16 cellular contexts compared by ENCODE assay signal in genomic region chr2:10076511-10076910, GRCh38. TPM values are rescaled to one million over a fixed set of nuclear protein-coding genes. Genes with fewer than 3 reads are reported as not detected.
DNase-seq lines count a peak whose midpoint lies in the region; ATAC-seq, FAIRE-seq and TF ChIP-seq lines count a peak whose summit lies in the region.
"Had no signal": no experiment of that assay in that cellular context is flagged by ENCODE, and none has a peak within 500 bp of the region (broad histone marks: within the 10 kb centered on the region; RNA-seq: fewer than 3 reads in every experiment).

No MANE protein-coding gene starts in this region.

- DNase-seq in K562 (ENCODE audit: extremely low read depth in 1 of 4, low spot score in 3 of 4) (no peak), hepatocyte (ENCODE audit: low spot score) (peak; percentile 2), osteoblast (ENCODE audit: insufficient read length, low spot score, missing footprints) (peak; percentile 17), cortex of kidney (lab: John Stamatoyannopoulos, UW) (no peak)
- no peak for DNase-seq in stimulated activated CD4-positive, alpha-beta T cell treated with anti-CD3 and anti-CD28 coated beads, Interleukin-1b, Interleukin-23, amount 100 ng/mL, for 48 hours
- DNase-seq: BE2C; CD4-positive, alpha-beta memory T cell; DMS153; DMS79 treated with DMSO at 0.1 percent for 48 hours; GDM1 had no signal

- CTCF ChIA-PET in K562 (lab: Yijun Ruan, JAX; ENCODE audit: low intra/inter-chr PET ratio) = no interaction called here

- 5% methylated on average over 12 of the region's 13 CpGs for WGBS in K562 (ENCODE audit: insufficient coverage, low coverage, missing lambda C conversion rate)
- 78% methylated on average over 13 of the region's 13 CpGs for WGBS in hepatocyte (ENCODE audit: low lambda C conversion rate, missing lambda C conversion rate)

- no peak for TF ChIP-seq EP300 in K562 (IDR thresholded peaks at IDR 0.05; ENCODE audit: low read length)

- no peak overlapping the region for H3K4me3 ChIP-seq in K562
- H3K4me3 ChIP-seq in hepatocyte = no peak overlapping the region
- H3K4me3 ChIP-seq in osteoblast (ENCODE audit: insufficient read depth, low read length) = no peak overlapping the region
- H3K4me3 ChIP-seq: A549 had no signal

- H3K27ac ChIP-seq in K562 (ENCODE audit: extremely low read depth, low read depth, low read length) (no peak overlapping the region), hepatocyte (no peak overlapping the region), osteoblast (ENCODE audit: low read depth, low read length) (no peak overlapping the region)
- H3K27ac ChIP-seq: A549, C4-2B, HL-60 had no signal

- no peak for TF ChIP-seq RAD21 in K562 (CRISPR knock-in tag; conservative IDR thresholded peaks at IDR 0.05 in 1 of 2, IDR thresholded peaks at IDR 0.05 in 1 of 2)

- H3K9me2 ChIP-seq in hepatocyte (replicated peaks; ENCODE audit: insufficient read depth) = no peaks in the 10 kb centered on the region

- TF ChIP-seq CTCF in K562 (IDR thresholded peaks at IDR 0.05 in 2 of 3, conservative IDR thresholded peaks at IDR 0.05 in 1 of 3; ENCODE audit: insufficient read depth in 2 of 3, low read depth in 1 of 3, low read length in 3 of 3) = no peak
- TF ChIP-seq CTCF in hepatocyte (IDR thresholded peaks at IDR 0.05; ENCODE audit: poor library complexity) = no peak
- TF ChIP-seq CTCF in osteoblast (IDR thresholded peaks at IDR 0.05; ENCODE audit: extremely low read depth, low read depth, low read length) = no peak

- H3K79me2 ChIP-seq in K562 (ENCODE audit: control insufficient read depth, insufficient read depth, low read length) (no peaks in the 10 kb centered on the region), hepatocyte (no peaks in the 10 kb centered on the region), osteoblast (ENCODE audit: insufficient read depth, low read length) (no peaks in the 10 kb centered on the region)

- ATAC-seq in K562 (no peak), HG02642 (IDR thresholded peaks at IDR 0.05; ENCODE audit: poor library complexity, unreplicated experiment) (no peak)
- ATAC-seq: A549, HCT116 had no signal

- peaks cover 2 to 29% of the 10 kb centered on the region in 2 experiments; a peak in 3 of 5 replicates for H3K4me1 ChIP-seq in K562 (replicated peaks in 1 of 2; ENCODE audit: control insufficient read depth in 2 of 2, insufficient read depth in 2 of 2, low read length in 2 of 2)
- H3K4me1 ChIP-seq in hepatocyte (ENCODE audit: insufficient read depth) = peaks cover 5% of the 10 kb centered on the region
- H3K4me1 ChIP-seq in osteoblast (ENCODE audit: insufficient read depth, low read length) = peaks cover 7% of the 10 kb centered on the region
- H3K4me1 ChIP-seq: BE2C had no signal

- no peak for FAIRE-seq in K562 (lab: Jason Lieb, UNC)
- FAIRE-seq: A549, GM19239 had no signal

- H3K27me3 ChIP-seq in K562 (ENCODE audit: control insufficient read depth in 2 of 2, insufficient read depth in 2 of 2, low read length in 2 of 2) (peaks cover 50 to 66% of the 10 kb centered on the region in 2 experiments), hepatocyte (peaks cover 54% of the 10 kb centered on the region), osteoblast (ENCODE audit: insufficient read depth, low read length) (peaks cover 44% of the 10 kb centered on the region)

- H3K9me1 ChIP-seq in K562 (ENCODE audit: control insufficient read depth, insufficient read depth, low read length) = no peaks in the 10 kb centered on the region

- peak overlapping the region in 1 of 2 experiments; percentile 28; a peak in 1 of 4 replicates for H3K9ac ChIP-seq in K562 (ENCODE audit: insufficient read depth in 1 of 2, low read depth in 2 of 2, low read length in 2 of 2)

- H3K4me2 ChIP-seq in K562 (ENCODE audit: insufficient read depth, low read length) (no peak overlapping the region), hepatocyte (no peak overlapping the region), osteoblast (ENCODE audit: insufficient read depth, low read length) (no peak overlapping the region)
- H3K4me2 ChIP-seq: A549 had no signal

- POLR2A ChIA-PET in K562 (lab: Yijun Ruan, JAX) = interaction anchor here (0.6 to 0.8 kb wide), 3 partner anchors 19 to 33 kb away, joined by 3 read pairs; partner anchors contain the start of gene KLF11

- H4K20me1 ChIP-seq in K562 (replicated peaks; ENCODE audit: control insufficient read depth, insufficient read depth, low read length) (0 out of 2 replicates have a peak, but pooled peaks cover 7% of the 10 kb centered on the region), hepatocyte (ENCODE audit: insufficient read depth, poor library complexity, severe bottlenecking) (no peaks in the 10 kb centered on the region), osteoblast (ENCODE audit: insufficient read depth, low read length) (peaks cover 2% of the 10 kb centered on the region)

- in situ Hi-C loops in K562 (cut with MboI) = no loop called here

- intact Hi-C loops in K562 (cut with micrococcal nuclease) = no loop called here

- H2AFZ ChIP-seq in K562 (ENCODE audit: low read depth, low read length) = no peak overlapping the region
- no peak overlapping the region for H2AFZ ChIP-seq in hepatocyte
- H2AFZ ChIP-seq in osteoblast (ENCODE audit: low read length) = no peak overlapping the region

- H3K36me3 ChIP-seq in K562 (ENCODE audit: control insufficient read depth, insufficient read depth, low read length) (no peaks in the 10 kb centered on the region), hepatocyte (replicated peaks; ENCODE audit: insufficient read depth, low read depth) (no peaks in the 10 kb centered on the region), osteoblast (ENCODE audit: insufficient read depth, low read length) (no peaks in the 10 kb centered on the region)
- H3K36me3 ChIP-seq: BE2C had no signal

- TF ChIP-seq POLR2A in K562 (conservative IDR thresholded peaks at IDR 0.05) = no peak

- H3K9me3 ChIP-seq in K562 (replicated peaks; ENCODE audit: control insufficient read depth, insufficient read depth, low read depth, low read length) (no peaks in the 10 kb centered on the region), hepatocyte (ENCODE audit: low read depth) (no peaks in the 10 kb centered on the region), osteoblast (ENCODE audit: low read depth, low read length) (no peaks in the 10 kb centered on the region)
- H3K9me3 ChIP-seq: A549, BE2C had no signal

- BruUV-seq in K562 (replicated peaks; lab: Mats Ljungman, UMichigan) = no TSS peak

RNA-seq across cellular contexts. Expression of gene CYS1, which starts 3.7 kb away (rescaled TPM):
- total RNA-seq in K562 (2011; cell fraction: chromatin; rRNA removed; ENCODE audit: low replicate concordance) = not detected in 2 replicates
- total RNA-seq in K562 (2011; cell fraction: nucleolus; rRNA removed) = not detected in 2 replicates
- not detected in 2 replicates for total RNA-seq in K562 (2011; cell fraction: nucleoplasm; rRNA removed)
- total RNA-seq in K562 (2014; rRNA removed) (not detected in 2 replicates), K562 (2014; rRNA removed; fragmentation: Illumina TruSeq; extraction: Trizol) (not detected in 2 replicates), K562 (2015; rRNA removed; fragmentation: Illumina TruSeq; extraction: Trizol) (not detected in 2 replicates), K562 (2021) (0.11 TPM in 1 of 2 replicates, not detected in the other), hepatocyte (1.6 and 2.9 TPM in 2 replicates), osteoblast (0.36 and 1.5 TPM in 2 replicates)
- polyA plus RNA-seq in K562 (2011; rRNA removed) (not detected in 2 replicates), K562 (2014; fragmentation: Illumina TruSeq; extraction: Trizol) (not detected in 2 replicates), K562 (2014; fragmentation: Nextera tagmentation; extraction: Ambion mirVana) (not detected), K562 (2014; rRNA removed) (0.13 TPM in 1 of 2 replicates, not detected in the other), hepatocyte (0.62 and 2.7 TPM in 2 replicates)
- polyA plus RNA-seq in K562 (2011; cell fraction: cytosol; rRNA removed) = not detected in 2 replicates
- polyA plus RNA-seq in K562 (2011; cell fraction: nucleus; rRNA removed) = not detected in 2 replicates
- polyA plus RNA-seq in K562 (2012) = not detected in 2 replicates
- polyA minus RNA-seq in K562 (2011; rRNA and poly(A)+ RNA removed) = not detected in 2 replicates
- polyA minus RNA-seq in K562 (2011; cell fraction: cytosol; rRNA and poly(A)+ RNA removed) = not detected in 2 replicates
- not detected in 2 replicates for polyA minus RNA-seq in K562 (2011; cell fraction: nucleus; rRNA and poly(A)+ RNA removed)
- total RNA-seq: CD4-positive, alpha-beta memory T cell had no signal
- polyA plus RNA-seq: CD4-positive, alpha-beta memory T cell had no signal

RNA-seq across cellular contexts. Expression of gene KLF11, which starts 33.2 kb away (rescaled TPM):
- total RNA-seq in K562 (2011; cell fraction: chromatin; rRNA removed; ENCODE audit: low replicate concordance) = 14.2 and 14.4 TPM in 2 replicates
- 11.3 and 12.0 TPM in 2 replicates for total RNA-seq in K562 (2011; cell fraction: nucleolus; rRNA removed)
- total RNA-seq in K562 (2011; cell fraction: nucleoplasm; rRNA removed) = 14.4 and 15.9 TPM in 2 replicates
- total RNA-seq in K562 (2014; rRNA removed) (5.6 and 8.7 TPM in 2 replicates), K562 (2014; rRNA removed; fragmentation: Illumina TruSeq; extraction: Trizol) (6.1 and 6.5 TPM in 2 replicates), K562 (2015; rRNA removed; fragmentation: Illumina TruSeq; extraction: Trizol) (6.7 and 7.1 TPM in 2 replicates), K562 (2021) (13.1 and 13.4 TPM in 2 replicates), hepatocyte (8.6 and 11.3 TPM in 2 replicates), osteoblast (6.8 and 8.3 TPM in 2 replicates)
- polyA plus RNA-seq in K562 (2011; rRNA removed) (11.4 and 19.6 TPM in 2 replicates), K562 (2014; fragmentation: Illumina TruSeq; extraction: Trizol) (10.7 and 10.8 TPM in 2 replicates), K562 (2014; fragmentation: Nextera tagmentation; extraction: Ambion mirVana) (1 to 10 TPM; 2.1 to 3.0 TPM), K562 (2014; rRNA removed) (6.2 and 6.5 TPM in 2 replicates), hepatocyte (7.7 and 10.2 TPM in 2 replicates)
- polyA plus RNA-seq in K562 (2011; cell fraction: cytosol; rRNA removed) = 7.0 and 9.5 TPM in 2 replicates
- 12.5 and 13.4 TPM in 2 replicates for polyA plus RNA-seq in K562 (2011; cell fraction: nucleus; rRNA removed)
- 5.1 and 7.4 TPM in 2 replicates for polyA plus RNA-seq in K562 (2012)
- polyA minus RNA-seq in K562 (2011; rRNA and poly(A)+ RNA removed) = 11.9 and 14.6 TPM in 2 replicates
- 7.5 and 8.1 TPM in 2 replicates for polyA minus RNA-seq in K562 (2011; cell fraction: cytosol; rRNA and poly(A)+ RNA removed)
- 4.7 and 8.6 TPM in 2 replicates for polyA minus RNA-seq in K562 (2011; cell fraction: nucleus; rRNA and poly(A)+ RNA removed)

RNA-seq across cellular contexts. Expression of gene RRM2, which starts 46.0 kb away (rescaled TPM):
- total RNA-seq in K562 (2011; cell fraction: chromatin; rRNA removed; ENCODE audit: low replicate concordance) = 177 and 207 TPM in 2 replicates
- total RNA-seq in K562 (2011; cell fraction: nucleolus; rRNA removed) = 94.9 and 117 TPM in 2 replicates
- 132 and 215 TPM in 2 replicates for total RNA-seq in K562 (2011; cell fraction: nucleoplasm; rRNA removed)
- total RNA-seq in K562 (2014; rRNA removed) = 241 and 276 TPM in 2 replicates
- total RNA-seq in K562 (2014; rRNA removed; fragmentation: Illumina TruSeq; extraction: Trizol) = 128 and 148 TPM in 2 replicates
- total RNA-seq in K562 (2015; rRNA removed; fragmentation: Illumina TruSeq; extraction: Trizol) = 109 and 112 TPM in 2 replicates
- total RNA-seq in K562 (2021) = 244 and 253 TPM in 2 replicates
- polyA plus RNA-seq in K562 (2011; rRNA removed) = 76.7 and 81.3 TPM in 2 replicates
- polyA plus RNA-seq in K562 (2011; cell fraction: cytosol; rRNA removed) = 37.8 and 162 TPM in 2 replicates
- 55.5 and 78.0 TPM in 2 replicates for polyA plus RNA-seq in K562 (2011; cell fraction: nucleus; rRNA removed)
- polyA plus RNA-seq in K562 (2012) = 138 and 149 TPM in 2 replicates
- 155 and 157 TPM in 2 replicates for polyA plus RNA-seq in K562 (2014; fragmentation: Illumina TruSeq; extraction: Trizol)
- 10 to 100 TPM; 50.1 to 50.7 TPM for polyA plus RNA-seq in K562 (2014; fragmentation: Nextera tagmentation; extraction: Ambion mirVana)
- polyA plus RNA-seq in K562 (2014; rRNA removed) = 161 and 210 TPM in 2 replicates
- 142 and 163 TPM in 2 replicates for polyA minus RNA-seq in K562 (2011; rRNA and poly(A)+ RNA removed)
- 82.7 and 91.7 TPM in 2 replicates for polyA minus RNA-seq in K562 (2011; cell fraction: cytosol; rRNA and poly(A)+ RNA removed)
- 107 and 116 TPM in 2 replicates for polyA minus RNA-seq in K562 (2011; cell fraction: nucleus; rRNA and poly(A)+ RNA removed)
- 15.2 and 20.0 TPM in 2 replicates for total RNA-seq in hepatocyte
- 40.9 and 49.7 TPM in 2 replicates for polyA plus RNA-seq in hepatocyte
- total RNA-seq in osteoblast = 4.3 and 7.4 TPM in 2 replicates

Comparison
In these comparisons a context has a peak if more than half of its experiments do, and no peak if none do; other contexts are left out.
1. DNase-seq: peak in hepatocyte (single experiment) and osteoblast (single experiment); none in K562 (0 of 4), cortex of kidney (single experiment) and stimulated activated CD4-positive, alpha-beta T cell treated with anti-CD3 and anti-CD28 coated beads, Interleukin-1b, Interleukin-23, amount 100 ng/mL, for 48 hours (single experiment).